Comparison of ENCODE assay signal across 28 cellular contexts in the genomic region with DNA sequence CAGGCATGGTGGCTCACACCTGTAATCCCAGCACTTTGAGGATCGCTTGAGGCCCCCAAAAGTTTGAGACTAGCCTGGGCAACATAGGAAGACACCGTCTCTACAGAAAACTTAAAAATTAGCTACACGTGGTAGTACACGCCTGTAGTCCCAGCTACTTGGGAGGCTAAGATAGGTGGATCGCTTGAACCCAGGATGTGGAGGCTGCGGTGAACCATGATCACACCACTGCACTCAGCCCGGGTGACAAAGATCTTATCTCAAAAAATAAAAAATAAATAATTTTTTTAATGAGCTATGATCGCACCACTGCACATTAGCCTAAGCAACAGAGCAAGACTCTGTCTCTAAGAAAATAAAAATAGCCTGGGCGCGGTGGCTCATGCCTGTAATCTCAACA.
"Had no signal": no experiment of that assay in that cellular context is flagged by ENCODE, and none has a peak within 500 bp of the region (broad histone marks: within the 10 kb centered on the region; RNA-seq: fewer than 3 reads in every experiment).

No MANE protein-coding gene starts in this region.

- H3K4me3 Mint-ChIP-seq: activated naive CD4-positive, alpha-beta T cell treated with anti-CD3 and anti-CD28 coated beads for 36 hours; activated naive CD8-positive, alpha-beta T cell treated with anti-CD3 and anti-CD28 coated beads for 36 hours; activated T-helper 1 cell treated with anti-CD3 and anti-CD28 coated beads, Interleukin-12 subunit alpha, Interleukin-12 subunit beta, Interleukin-2, Interleukin-4 antibody, amounts not matched to agents 30 ng/mL and 10 ng/mL and 1 ng/mL, durations not matched to agents 14 hours and 24 hours and 36 hours; mesothelial cell of epicardium; stimulated activated naive CD8-positive, alpha-beta T cell treated with anti-CD3 and anti-CD28 coated beads, Interleukin-15, Interleukin-2, amounts not matched to agents 100 ng/mL and 50 ng/mL, for 24 hours; T-helper 1 cell treated with Interleukin-12 subunit alpha and Interleukin-12 subunit beta and Interleukin-4 antibody, amounts not matched to agents 30 μg/mL and 1 μg/mL, for 36 hours; type B pancreatic cell had no signal

- DNase-seq: activated CD4-positive, alpha-beta T cell treated with anti-CD3 and anti-CD28 coated beads for 48 hours; activated effector memory CD4-positive, alpha-beta T cell treated with anti-CD3 and anti-CD28 coated beads, Interleukin-2, amount 50 U/mL, for 16 hours; activated naive CD4-positive, alpha-beta T cell treated with anti-CD3 and anti-CD28 coated beads for 36 hours; activated naive CD8-positive, alpha-beta T cell treated with anti-CD3 and anti-CD28 coated beads for 36 hours; activated T-cell treated with anti-CD3 and anti-CD28 coated beads, Interleukin-2, amount 50 U/mL, for 1 hour; adrenal gland; aorta; body of pancreas; cortex of kidney; foreskin fibroblast; head of caudate nucleus; hippocampal formation; kidney; left colon; substantia nigra; SW 1271; T-helper 9 cell; WERI-Rb-1 had no signal

- H3K27me3 Mint-ChIP-seq: activated naive CD8-positive, alpha-beta T cell treated with anti-CD3 and anti-CD28 coated beads for 36 hours; naive thymus-derived CD8-positive, alpha-beta T cell; type B pancreatic cell had no signal

- H3K27ac Mint-ChIP-seq: activated naive CD4-positive, alpha-beta T cell treated with anti-CD3 and anti-CD28 coated beads for 36 hours; activated naive CD8-positive, alpha-beta T cell treated with anti-CD3 and anti-CD28 coated beads for 36 hours; activated T-helper 1 cell treated with anti-CD3 and anti-CD28 coated beads, Interleukin-12 subunit alpha, Interleukin-12 subunit beta, Interleukin-2, Interleukin-4 antibody, amounts not matched to agents 30 ng/mL and 10 ng/mL and 1 ng/mL, durations not matched to agents 14 hours and 24 hours and 36 hours; mesothelial cell of epicardium; stimulated activated naive CD8-positive, alpha-beta T cell treated with anti-CD3 and anti-CD28 coated beads, Interleukin-15, Interleukin-2, amounts not matched to agents 100 ng/mL and 50 ng/mL, for 24 hours; T-helper 1 cell treated with Interleukin-12 subunit alpha and Interleukin-12 subunit beta and Interleukin-4 antibody, amounts not matched to agents 30 μg/mL and 1 μg/mL, for 36 hours; type B pancreatic cell had no signal

- H3K9me3 Mint-ChIP-seq: activated naive CD4-positive, alpha-beta T cell treated with anti-CD3 and anti-CD28 coated beads for 36 hours; activated naive CD8-positive, alpha-beta T cell treated with anti-CD3 and anti-CD28 coated beads for 36 hours; activated T-helper 1 cell treated with anti-CD3 and anti-CD28 coated beads, Interleukin-12 subunit alpha, Interleukin-12 subunit beta, Interleukin-2, Interleukin-4 antibody, amounts not matched to agents 30 ng/mL and 10 ng/mL and 1 ng/mL, durations not matched to agents 14 hours and 24 hours and 36 hours; mesothelial cell of epicardium; naive thymus-derived CD8-positive, alpha-beta T cell; stimulated activated naive CD8-positive, alpha-beta T cell treated with anti-CD3 and anti-CD28 coated beads, Interleukin-15, Interleukin-2, amounts not matched to agents 100 ng/mL and 50 ng/mL, for 24 hours; T-helper 1 cell treated with Interleukin-12 subunit alpha and Interleukin-12 subunit beta and Interleukin-4 antibody, amounts not matched to agents 30 μg/mL and 1 μg/mL, for 36 hours; type B pancreatic cell had no signal

- H3K36me3 Mint-ChIP-seq: activated naive CD8-positive, alpha-beta T cell treated with anti-CD3 and anti-CD28 coated beads for 36 hours; naive thymus-derived CD8-positive, alpha-beta T cell; type B pancreatic cell had no signal

- ATAC-seq: activated CD4-positive, CD25-positive, alpha-beta regulatory T cell treated with anti-CD3 and anti-CD28 coated beads, Interleukin-2, amount 50 U/mL, for 24 hours; body of pancreas; esophagus mucosa; left colon; naive thymus-derived CD8-positive, alpha-beta T cell had no signal

- FAIRE-seq: endothelial cell of umbilical vein, kidney, TTC549 had no signal
